In genomic region chr9:99497641-99498040, GRCh38 we compare ENCODE assay signal across 23 cellular contexts.
"Had no signal": no experiment of that assay in that cellular context is flagged by ENCODE, and none has a peak within 500 bp of the region (broad histone marks: within the 10 kb centered on the region; RNA-seq: fewer than 3 reads in every experiment).

No MANE protein-coding gene starts in this region.

- H3K9me3 Mint-ChIP-seq: activated CD4-positive, alpha-beta memory T cell treated with anti-CD3 and anti-CD28 coated beads, Interleukin-2, amount 10 ng/mL, durations not matched to agents 7 days and 5 days; activated T-helper 1 cell treated with anti-CD3 and anti-CD28 coated beads, Interleukin-12 subunit alpha, Interleukin-12 subunit beta, Interleukin-2, Interleukin-4 antibody, amounts not matched to agents 30 ng/mL and 10 ng/mL and 1 ng/mL, durations not matched to agents 14 hours and 24 hours and 36 hours; central memory CD8-positive, alpha-beta T cell had no signal

- H3K4me1 ChIP-seq: colonic mucosa, esophagus squamous epithelium, gastrocnemius medialis, left ventricle myocardium inferior, sigmoid colon, upper lobe of left lung had no signal

- H3K36me3 ChIP-seq: brain microvascular endothelial cell, colonic mucosa, esophagus squamous epithelium, gastrocnemius medialis, left ventricle myocardium inferior, sigmoid colon, upper lobe of left lung had no signal

- DNase-seq: activated CD4-positive, alpha-beta memory T cell treated with anti-CD3 and anti-CD28 coated beads, Interleukin-2, amount 10 ng/mL, durations not matched to agents 7 days and 5 days; activated CD4-positive, alpha-beta T cell treated with anti-CD3 and anti-CD28 coated beads for 48 hours; aorta; brain microvascular endothelial cell; colonic mucosa; dorsolateral prefrontal cortex; effector memory CD8-positive, alpha-beta T cell; esophagus squamous epithelium; gastrocnemius medialis; hippocampal formation; left ventricle myocardium inferior; nucleus accumbens; sigmoid colon; stimulated activated CD4-positive, alpha-beta T cell treated with anti-CD3 and anti-CD28 coated beads, Interleukin-4, amount 100 ng/mL, for 1 hour; stimulated activated naive CD8-positive, alpha-beta T cell treated with anti-CD3 and anti-CD28 coated beads, Interleukin-15, Interleukin-2, amounts not matched to agents 100 U/mL and 50 U/mL, for 24 hours; SW 1271; T-helper 17 cell; upper lobe of left lung had no signal

- H3K4me3 Mint-ChIP-seq: activated CD4-positive, alpha-beta memory T cell treated with anti-CD3 and anti-CD28 coated beads, Interleukin-2, amount 10 ng/mL, durations not matched to agents 7 days and 5 days; activated T-helper 1 cell treated with anti-CD3 and anti-CD28 coated beads, Interleukin-12 subunit alpha, Interleukin-12 subunit beta, Interleukin-2, Interleukin-4 antibody, amounts not matched to agents 30 ng/mL and 10 ng/mL and 1 ng/mL, durations not matched to agents 14 hours and 24 hours and 36 hours; central memory CD8-positive, alpha-beta T cell; effector memory CD8-positive, alpha-beta T cell; natural killer cell treated with Interleukin-12 subunit alpha and Interleukin-12 subunit beta and Interleukin-15 and Interleukin-18, amount 100 ng/mL, for 72 hours; T-helper 17 cell had no signal

- H3K9me3 ChIP-seq: colonic mucosa, esophagus squamous epithelium, gastrocnemius medialis, sigmoid colon had no signal

- ATAC-seq: activated naive CD4-positive, alpha-beta T cell treated with anti-CD3 and anti-CD28 coated beads, Interleukin-2, amount 50 U/mL, for 72 hours; effector memory CD8-positive, alpha-beta T cell; gastrocnemius medialis; natural killer cell treated with Interleukin-12 subunit alpha and Interleukin-12 subunit beta and Interleukin-15 and Interleukin-18, amount 100 ng/mL, for 72 hours; stimulated activated naive CD8-positive, alpha-beta T cell treated with anti-CD3 and anti-CD28 coated beads, Interleukin-15, Interleukin-2, amounts not matched to agents 100 U/mL and 50 U/mL, for 24 hours; T-helper 17 cell had no signal

- H3K27me3 ChIP-seq: brain microvascular endothelial cell, colonic mucosa, dorsolateral prefrontal cortex, esophagus squamous epithelium, gastrocnemius medialis, sigmoid colon, upper lobe of left lung had no signal

- H3K27ac Mint-ChIP-seq: activated CD4-positive, alpha-beta memory T cell treated with anti-CD3 and anti-CD28 coated beads, Interleukin-2, amount 10 ng/mL, durations not matched to agents 7 days and 5 days; activated naive CD4-positive, alpha-beta T cell treated with anti-CD3 and anti-CD28 coated beads, Interleukin-2, amount 50 U/mL, for 72 hours; activated T-helper 1 cell treated with anti-CD3 and anti-CD28 coated beads, Interleukin-12 subunit alpha, Interleukin-12 subunit beta, Interleukin-2, Interleukin-4 antibody, amounts not matched to agents 30 ng/mL and 10 ng/mL and 1 ng/mL, durations not matched to agents 14 hours and 24 hours and 36 hours; effector memory CD8-positive, alpha-beta T cell; natural killer cell treated with Interleukin-12 subunit alpha and Interleukin-12 subunit beta and Interleukin-15 and Interleukin-18, amount 100 ng/mL, for 72 hours; T-helper 17 cell had no signal

- H3K4me3 ChIP-seq: colonic mucosa, dorsolateral prefrontal cortex, esophagus squamous epithelium, gastrocnemius medialis, left ventricle myocardium inferior, sigmoid colon, smooth muscle cell, upper lobe of left lung had no signal

- H3K4me1 Mint-ChIP-seq: activated CD4-positive, alpha-beta memory T cell treated with anti-CD3 and anti-CD28 coated beads, Interleukin-2, amount 10 ng/mL, durations not matched to agents 7 days and 5 days; central memory CD8-positive, alpha-beta T cell; T-helper 17 cell had no signal

- H3K27ac ChIP-seq: brain microvascular endothelial cell, colonic mucosa, dorsolateral prefrontal cortex, esophagus squamous epithelium, gastrocnemius medialis, left ventricle myocardium inferior, sigmoid colon, upper lobe of left lung had no signal
